1 cellular context compared by ENCODE assay signal in the genomic region with DNA sequence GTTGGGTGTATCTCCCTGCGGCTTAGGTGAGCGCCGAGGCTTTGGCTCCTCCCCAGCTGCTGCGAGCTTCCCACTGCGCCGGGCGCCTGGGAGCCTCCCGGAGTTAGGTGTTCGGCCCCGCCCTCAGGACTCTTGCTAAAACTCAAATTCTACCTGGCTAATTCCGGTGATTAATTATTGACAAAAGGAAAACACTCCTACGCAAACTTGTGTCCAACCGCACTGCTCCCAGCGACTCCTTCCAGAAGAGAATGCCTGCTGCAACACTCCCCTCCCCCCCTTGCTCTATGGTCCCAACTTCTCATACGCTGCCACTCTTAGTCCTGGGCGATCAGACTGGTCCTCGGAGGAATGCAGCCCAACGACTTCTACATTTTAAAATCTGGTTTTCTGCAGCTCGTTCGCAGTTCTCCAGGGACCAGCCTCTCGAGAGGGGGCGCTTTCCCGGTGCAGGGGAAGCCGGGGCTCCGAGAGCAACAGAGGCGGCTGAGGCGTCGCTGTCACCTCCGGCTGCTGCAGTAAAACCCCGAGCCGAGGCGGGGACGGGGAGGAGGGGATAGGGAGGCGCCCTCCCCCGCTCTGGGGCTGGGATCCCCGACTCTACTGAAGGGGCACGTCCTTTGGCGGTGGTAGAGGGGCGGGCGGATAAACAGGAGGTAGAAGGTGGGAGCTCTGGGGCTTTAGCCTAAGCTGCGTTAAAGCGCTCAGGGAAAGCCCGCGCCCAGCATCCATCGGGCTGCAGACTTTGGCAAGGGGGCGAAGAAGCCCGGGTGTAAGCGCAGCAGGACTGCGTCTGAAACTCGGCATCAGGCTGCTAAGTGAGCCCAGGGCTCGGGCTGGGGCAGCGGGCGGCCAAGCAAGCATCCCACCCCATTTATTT.
TF ChIP-seq lines count a peak whose summit lies in the region.

A gene with protein sequence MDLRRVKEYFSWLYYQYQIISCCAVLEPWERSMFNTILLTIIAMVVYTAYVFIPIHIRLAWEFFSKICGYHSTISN (minus strand): TSS at position 77 of the 880 bp plus-strand sequence. CDS start 25,194 bp downstream, outside the sequence.

TF ChIP-seq in HepG2, 621 proteins besides CTCF, POLR2A, EP300 and RAD21 (continued from another document and continues in another):
- TF ChIP-seq ZEB1 (IDR thresholded peaks at IDR 0.05; ENCODE audit: insufficient replicate concordance, low read depth) (peak; percentile 42), ZNF34 (CRISPR knock-in tag; IDR thresholded peaks at IDR 0.05; ENCODE audit: borderline replicate concordance) (0 out of 2 replicates have a peak, but pooled peaks have one; percentile 56), NONO (IDR thresholded peaks at IDR 0.05) (no peak), NONO (CRISPR knock-in tag; conservative IDR thresholded peaks at IDR 0.05) (0 out of 2 replicates have a peak, but pooled peaks have one; percentile 37), GABPB1 (CRISPR knock-in tag; IDR thresholded peaks at IDR 0.05) (peak; percentile 33; the same call in 1 of the 2 replicates), CREB1 (IDR thresholded peaks at IDR 0.05) (no peak), CREB1 (CRISPR knock-in tag; IDR thresholded peaks at IDR 0.05) (peak; percentile 45; the same call in 1 of the 2 replicates), MTA1 (CRISPR knock-in tag; IDR thresholded peaks at IDR 0.05; ENCODE audit: borderline replicate concordance) (0 out of 2 replicates have a peak, but pooled peaks have one; percentile 11), ZNF274 (CRISPR knock-in tag; IDR thresholded peaks at IDR 0.05) (0 out of 2 replicates have a peak, but pooled peaks have one; percentile 31), PHF21A (CRISPR knock-in tag; IDR thresholded peaks at IDR 0.05) (peak; percentile 45; the same call in 1 of the 2 replicates), TBX2 (CRISPR knock-in tag; IDR thresholded peaks at IDR 0.05; ENCODE audit: borderline replicate concordance) (peak; percentile 57; the same call in 1 of the 2 replicates), ATF1 (CRISPR knock-in tag; IDR thresholded peaks at IDR 0.05) (no peak), ZNF577 (CRISPR knock-in tag; IDR thresholded peaks at IDR 0.05; ENCODE audit: borderline replicate concordance, low read depth) (no peak), ZNF775 (CRISPR knock-in tag; IDR thresholded peaks at IDR 0.05; ENCODE audit: borderline replicate concordance) (no peak), ZNF747 (CRISPR knock-in tag; IDR thresholded peaks at IDR 0.05; ENCODE audit: borderline replicate concordance) (no peak), ERF (CRISPR knock-in tag; IDR thresholded peaks at IDR 0.05) (no peak), ZNF556 (CRISPR knock-in tag; IDR thresholded peaks at IDR 0.05; ENCODE audit: borderline replicate concordance) (peak; percentile 41; the same call in 1 of the 2 replicates), MIXL1 (CRISPR knock-in tag; IDR thresholded peaks at IDR 0.05) (0 out of 2 replicates have a peak, but pooled peaks have one; percentile 11), CBX2 (IDR thresholded peaks at IDR 0.05; ENCODE audit: low read depth, low read length) (no peak), CBX2 (CRISPR knock-in tag; IDR thresholded peaks at IDR 0.05; ENCODE audit: low read depth) (peak; percentile 36; the same call in 1 of the 2 replicates), SALL1 (CRISPR knock-in tag; IDR thresholded peaks at IDR 0.05) (peak; percentile 32; the same call in 1 of the 2 replicates), ZNF761 (CRISPR knock-in tag; conservative IDR thresholded peaks at IDR 0.05) (no peak), ZKSCAN5 (CRISPR knock-in tag; IDR thresholded peaks at IDR 0.05) (peak; percentile 82; the same call in 1 of the 2 replicates), ZNF292 (CRISPR knock-in tag; IDR thresholded peaks at IDR 0.05; ENCODE audit: borderline replicate concordance, low read depth) (peak; percentile 64), NR2C2 (CRISPR knock-in tag; IDR thresholded peaks at IDR 0.05; ENCODE audit: borderline replicate concordance) (peak; percentile 28; the same call in 1 of the 2 replicates), ZNF598 (CRISPR knock-in tag; IDR thresholded peaks at IDR 0.05; ENCODE audit: borderline replicate concordance) (0 out of 2 replicates have a peak, but pooled peaks have one; percentile 22)
- TF ChIP-seq, protein P1, sequence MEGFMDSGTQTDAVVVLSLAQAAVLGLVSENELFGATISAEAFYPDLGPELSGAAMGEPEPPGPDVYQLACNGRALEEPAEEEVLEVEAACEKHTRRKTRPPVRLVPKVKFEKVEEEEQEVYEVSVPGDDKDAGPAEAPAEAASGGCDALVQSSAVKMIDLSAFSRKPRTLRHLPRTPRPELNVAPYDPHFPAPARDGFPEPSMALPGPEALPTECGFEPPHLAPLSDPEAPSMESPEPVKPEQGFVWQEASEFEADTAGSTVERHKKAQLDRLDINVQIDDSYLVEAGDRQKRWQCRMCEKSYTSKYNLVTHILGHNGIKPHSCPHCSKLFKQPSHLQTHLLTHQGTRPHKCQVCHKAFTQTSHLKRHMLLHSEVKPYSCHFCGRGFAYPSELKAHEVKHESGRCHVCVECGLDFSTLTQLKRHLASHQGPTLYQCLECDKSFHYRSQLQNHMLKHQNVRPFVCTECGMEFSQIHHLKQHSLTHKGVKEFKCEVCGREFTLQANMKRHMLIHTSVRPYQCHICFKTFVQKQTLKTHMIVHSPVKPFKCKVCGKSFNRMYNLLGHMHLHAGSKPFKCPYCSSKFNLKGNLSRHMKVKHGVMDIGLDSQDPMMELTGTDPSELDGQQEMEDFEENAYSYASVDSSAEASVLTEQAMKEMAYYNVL (CRISPR knock-in tag; IDR thresholded peaks at IDR 0.05; ENCODE audit: borderline replicate concordance): 0 out of 2 replicates have a peak, but pooled peaks have one; percentile 7
- TF ChIP-seq, protein P2, sequence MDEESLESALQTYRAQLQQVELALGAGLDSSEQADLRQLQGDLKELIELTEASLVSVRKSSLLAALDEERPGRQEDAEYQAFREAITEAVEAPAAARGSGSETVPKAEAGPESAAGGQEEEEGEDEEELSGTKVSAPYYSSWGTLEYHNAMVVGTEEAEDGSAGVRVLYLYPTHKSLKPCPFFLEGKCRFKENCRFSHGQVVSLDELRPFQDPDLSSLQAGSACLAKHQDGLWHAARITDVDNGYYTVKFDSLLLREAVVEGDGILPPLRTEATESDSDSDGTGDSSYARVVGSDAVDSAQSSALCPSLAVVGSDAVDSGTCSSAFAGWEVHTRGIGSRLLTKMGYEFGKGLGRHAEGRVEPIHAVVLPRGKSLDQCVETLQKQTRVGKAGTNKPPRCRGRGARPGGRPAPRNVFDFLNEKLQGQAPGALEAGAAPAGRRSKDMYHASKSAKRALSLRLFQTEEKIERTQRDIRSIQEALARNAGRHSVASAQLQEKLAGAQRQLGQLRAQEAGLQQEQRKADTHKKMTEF (CRISPR knock-in tag; IDR thresholded peaks at IDR 0.05): peak; percentile 38; the same call in 1 of the 2 replicates
- TF ChIP-seq, protein P3, sequence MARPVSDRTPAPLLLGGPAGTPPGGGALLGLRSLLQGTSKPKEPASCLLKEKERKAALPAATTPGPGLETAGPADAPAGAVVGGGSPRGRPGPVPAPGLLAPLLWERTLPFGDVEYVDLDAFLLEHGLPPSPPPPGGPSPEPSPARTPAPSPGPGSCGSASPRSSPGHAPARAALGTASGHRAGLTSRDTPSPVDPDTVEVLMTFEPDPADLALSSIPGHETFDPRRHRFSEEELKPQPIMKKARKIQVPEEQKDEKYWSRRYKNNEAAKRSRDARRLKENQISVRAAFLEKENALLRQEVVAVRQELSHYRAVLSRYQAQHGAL (CRISPR knock-in tag; IDR thresholded peaks at IDR 0.05; ENCODE audit: not compliant biosample characterization): no peak
- TF ChIP-seq, protein P4, sequence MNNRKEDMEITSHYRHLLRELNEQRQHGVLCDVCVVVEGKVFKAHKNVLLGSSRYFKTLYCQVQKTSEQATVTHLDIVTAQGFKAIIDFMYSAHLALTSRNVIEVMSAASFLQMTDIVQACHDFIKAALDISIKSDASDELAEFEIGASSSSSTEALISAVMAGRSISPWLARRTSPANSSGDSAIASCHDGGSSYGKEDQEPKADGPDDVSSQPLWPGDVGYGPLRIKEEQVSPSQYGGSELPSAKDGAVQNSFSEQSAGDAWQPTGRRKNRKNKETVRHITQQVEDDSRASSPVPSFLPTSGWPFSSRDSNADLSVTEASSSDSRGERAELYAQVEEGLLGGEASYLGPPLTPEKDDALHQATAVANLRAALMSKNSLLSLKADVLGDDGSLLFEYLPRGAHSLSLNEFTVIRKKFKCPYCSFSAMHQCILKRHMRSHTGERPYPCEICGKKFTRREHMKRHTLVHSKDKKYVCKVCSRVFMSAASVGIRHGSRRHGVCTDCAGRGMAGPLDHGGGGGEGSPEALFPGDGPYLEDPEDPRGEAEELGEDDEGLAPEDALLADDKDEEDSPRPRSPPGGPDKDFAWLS (CRISPR knock-in tag; IDR thresholded peaks at IDR 0.05; ENCODE audit: borderline replicate concordance): 0 out of 2 replicates have a peak, but pooled peaks have one; percentile 50
- TF ChIP-seq, protein P5, sequence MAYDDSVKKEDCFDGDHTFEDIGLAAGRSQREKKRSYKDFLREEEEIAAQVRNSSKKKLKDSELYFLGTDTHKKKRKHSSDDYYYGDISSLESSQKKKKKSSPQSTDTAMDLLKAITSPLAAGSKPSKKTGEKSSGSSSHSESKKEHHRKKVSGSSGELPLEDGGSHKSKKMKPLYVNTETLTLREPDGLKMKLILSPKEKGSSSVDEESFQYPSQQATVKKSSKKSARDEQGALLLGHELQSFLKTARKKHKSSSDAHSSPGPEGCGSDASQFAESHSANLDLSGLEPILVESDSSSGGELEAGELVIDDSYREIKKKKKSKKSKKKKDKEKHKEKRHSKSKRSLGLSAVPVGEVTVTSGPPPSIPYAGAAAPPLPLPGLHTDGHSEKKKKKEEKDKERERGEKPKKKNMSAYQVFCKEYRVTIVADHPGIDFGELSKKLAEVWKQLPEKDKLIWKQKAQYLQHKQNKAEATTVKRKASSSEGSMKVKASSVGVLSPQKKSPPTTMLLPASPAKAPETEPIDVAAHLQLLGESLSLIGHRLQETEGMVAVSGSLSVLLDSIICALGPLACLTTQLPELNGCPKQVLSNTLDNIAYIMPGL (CRISPR knock-in tag; IDR thresholded peaks at IDR 0.05; ENCODE audit: borderline replicate concordance in 1 of 2, low read depth in 1 of 2): peak in 1 of 2 experiments; percentile 68; a peak in 3 of 4 replicates
- TF ChIP-seq, protein P6, sequence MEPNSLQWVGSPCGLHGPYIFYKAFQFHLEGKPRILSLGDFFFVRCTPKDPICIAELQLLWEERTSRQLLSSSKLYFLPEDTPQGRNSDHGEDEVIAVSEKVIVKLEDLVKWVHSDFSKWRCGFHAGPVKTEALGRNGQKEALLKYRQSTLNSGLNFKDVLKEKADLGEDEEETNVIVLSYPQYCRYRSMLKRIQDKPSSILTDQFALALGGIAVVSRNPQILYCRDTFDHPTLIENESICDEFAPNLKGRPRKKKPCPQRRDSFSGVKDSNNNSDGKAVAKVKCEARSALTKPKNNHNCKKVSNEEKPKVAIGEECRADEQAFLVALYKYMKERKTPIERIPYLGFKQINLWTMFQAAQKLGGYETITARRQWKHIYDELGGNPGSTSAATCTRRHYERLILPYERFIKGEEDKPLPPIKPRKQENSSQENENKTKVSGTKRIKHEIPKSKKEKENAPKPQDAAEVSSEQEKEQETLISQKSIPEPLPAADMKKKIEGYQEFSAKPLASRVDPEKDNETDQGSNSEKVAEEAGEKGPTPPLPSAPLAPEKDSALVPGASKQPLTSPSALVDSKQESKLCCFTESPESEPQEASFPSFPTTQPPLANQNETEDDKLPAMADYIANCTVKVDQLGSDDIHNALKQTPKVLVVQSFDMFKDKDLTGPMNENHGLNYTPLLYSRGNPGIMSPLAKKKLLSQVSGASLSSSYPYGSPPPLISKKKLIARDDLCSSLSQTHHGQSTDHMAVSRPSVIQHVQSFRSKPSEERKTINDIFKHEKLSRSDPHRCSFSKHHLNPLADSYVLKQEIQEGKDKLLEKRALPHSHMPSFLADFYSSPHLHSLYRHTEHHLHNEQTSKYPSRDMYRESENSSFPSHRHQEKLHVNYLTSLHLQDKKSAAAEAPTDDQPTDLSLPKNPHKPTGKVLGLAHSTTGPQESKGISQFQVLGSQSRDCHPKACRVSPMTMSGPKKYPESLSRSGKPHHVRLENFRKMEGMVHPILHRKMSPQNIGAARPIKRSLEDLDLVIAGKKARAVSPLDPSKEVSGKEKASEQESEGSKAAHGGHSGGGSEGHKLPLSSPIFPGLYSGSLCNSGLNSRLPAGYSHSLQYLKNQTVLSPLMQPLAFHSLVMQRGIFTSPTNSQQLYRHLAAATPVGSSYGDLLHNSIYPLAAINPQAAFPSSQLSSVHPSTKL (CRISPR knock-in tag; IDR thresholded peaks at IDR 0.05): 0 out of 2 replicates have a peak, but pooled peaks have one; percentile 8
- TF ChIP-seq, protein P7, sequence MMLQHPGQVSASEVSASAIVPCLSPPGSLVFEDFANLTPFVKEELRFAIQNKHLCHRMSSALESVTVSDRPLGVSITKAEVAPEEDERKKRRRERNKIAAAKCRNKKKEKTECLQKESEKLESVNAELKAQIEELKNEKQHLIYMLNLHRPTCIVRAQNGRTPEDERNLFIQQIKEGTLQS (CRISPR knock-in tag; IDR thresholded peaks at IDR 0.05): no peak
- TF ChIP-seq, protein P8, sequence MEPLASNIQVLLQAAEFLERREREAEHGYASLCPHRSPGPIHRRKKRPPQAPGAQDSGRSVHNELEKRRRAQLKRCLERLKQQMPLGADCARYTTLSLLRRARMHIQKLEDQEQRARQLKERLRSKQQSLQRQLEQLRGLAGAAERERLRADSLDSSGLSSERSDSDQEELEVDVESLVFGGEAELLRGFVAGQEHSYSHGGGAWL (CRISPR knock-in tag; IDR thresholded peaks at IDR 0.05): 0 out of 2 replicates have a peak, but pooled peaks have one; percentile 0
- TF ChIP-seq, protein P9, sequence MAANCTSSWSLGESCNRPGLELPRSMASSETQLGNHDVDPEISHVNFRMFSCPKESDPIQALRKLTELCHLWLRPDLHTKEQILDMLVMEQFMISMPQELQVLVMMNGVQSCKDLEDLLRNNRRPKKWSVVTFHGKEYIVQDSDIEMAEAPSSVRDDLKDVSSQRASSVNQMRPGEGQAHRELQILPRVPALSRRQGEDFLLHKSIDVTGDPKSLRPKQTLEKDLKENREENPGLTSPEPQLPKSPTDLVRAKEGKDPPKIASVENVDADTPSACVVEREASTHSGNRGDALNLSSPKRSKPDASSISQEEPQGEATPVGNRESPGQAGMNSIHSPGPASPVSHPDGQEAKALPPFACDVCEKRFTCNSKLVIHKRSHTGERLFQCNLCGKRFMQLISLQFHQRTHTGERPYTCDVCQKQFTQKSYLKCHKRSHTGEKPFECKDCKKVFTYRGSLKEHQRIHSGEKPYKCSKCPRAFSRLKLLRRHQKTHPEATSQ (CRISPR knock-in tag; IDR thresholded peaks at IDR 0.05; ENCODE audit: borderline replicate concordance): 0 out of 2 replicates have a peak, but pooled peaks have one; percentile 26
